1 cellular context compared by ENCODE assay signal in the genomic region with DNA sequence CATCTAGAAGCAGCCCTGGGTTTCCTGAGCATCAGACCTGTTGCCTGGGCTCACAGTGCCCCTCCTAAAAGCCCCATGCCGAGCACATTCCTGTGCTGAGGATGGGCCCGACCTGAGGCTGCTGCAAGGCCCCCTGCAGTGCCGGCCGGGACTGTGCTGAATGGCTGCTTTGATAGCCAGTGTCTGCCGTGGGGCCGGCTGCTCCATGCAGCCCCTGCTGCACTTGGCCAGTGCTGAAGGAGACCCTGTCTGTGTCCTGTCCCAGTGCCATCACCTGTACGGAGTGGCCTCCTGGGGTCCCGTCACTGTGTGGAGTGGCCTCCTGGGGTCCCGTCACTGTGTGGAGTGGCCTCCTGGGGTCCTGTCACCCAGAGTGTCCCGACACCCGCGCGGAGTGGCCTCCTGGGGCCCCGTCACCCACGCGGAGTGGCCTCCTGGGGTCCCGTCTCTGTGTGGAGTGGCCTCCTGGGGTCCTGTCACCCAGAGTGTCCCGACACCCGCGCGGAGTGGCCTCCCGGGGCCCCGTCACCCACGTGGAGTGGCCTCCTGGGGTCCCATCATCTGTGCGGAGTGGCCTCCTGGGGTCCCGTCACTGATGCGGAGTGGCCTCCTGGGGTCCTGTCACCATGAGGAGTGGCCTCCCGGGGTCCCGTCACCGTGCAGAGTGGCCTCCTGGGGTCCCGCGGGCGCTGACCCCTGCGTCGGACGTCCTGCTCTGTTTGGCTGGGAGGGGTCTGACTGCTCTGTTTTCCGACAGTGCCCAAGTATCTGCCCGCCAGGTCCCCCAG.
TF ChIP-seq lines count a peak whose summit lies in the region.

No MANE protein-coding gene starts in this region.

TF ChIP-seq in H1, 55 proteins besides CTCF, POLR2A, EP300 and RAD21:
- TF ChIP-seq CHD2 (IDR thresholded peaks at IDR 0.05; ENCODE audit: low read length): no peak
- peak; percentile 83 for TF ChIP-seq TEAD4 (IDR thresholded peaks at IDR 0.05; ENCODE audit: low read depth, low read length)
- TF ChIP-seq CREB1 (IDR thresholded peaks at IDR 0.05): no peak
- no peak for TF ChIP-seq SIN3A (conservative IDR thresholded peaks at IDR 0.05 in 1 of 2, IDR thresholded peaks at IDR 0.05 in 1 of 2; ENCODE audit: low read depth in 1 of 2, low read length in 2 of 2)
- TF ChIP-seq, protein P1, sequence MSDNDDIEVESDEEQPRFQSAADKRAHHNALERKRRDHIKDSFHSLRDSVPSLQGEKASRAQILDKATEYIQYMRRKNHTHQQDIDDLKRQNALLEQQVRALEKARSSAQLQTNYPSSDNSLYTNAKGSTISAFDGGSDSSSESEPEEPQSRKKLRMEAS (IDR thresholded peaks at IDR 0.05): 0 out of 2 replicates have a peak, but pooled peaks have one; percentile 29
